13 cellular contexts compared by ENCODE assay signal in the genomic region with DNA sequence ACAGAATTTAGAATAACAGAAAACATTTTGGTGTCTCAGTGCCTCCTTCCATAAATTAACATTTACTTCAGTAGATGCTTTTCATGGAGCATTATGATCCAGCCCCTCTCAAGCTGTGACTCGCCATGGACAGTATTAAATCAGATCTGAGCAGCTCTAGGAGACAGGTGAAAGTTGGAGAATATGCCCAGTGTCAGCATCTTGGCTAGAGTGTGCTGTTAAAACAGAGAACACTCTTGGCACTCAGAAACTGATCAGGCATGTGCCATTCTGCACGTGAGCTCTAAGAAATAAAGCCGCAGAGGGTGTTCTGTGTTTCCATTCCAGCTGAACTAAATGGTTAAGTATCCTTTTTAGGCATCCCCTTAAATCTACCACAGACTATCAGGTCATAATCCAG.
DNase-seq lines count a peak whose midpoint lies in the region; ATAC-seq and TF ChIP-seq lines count a peak whose summit lies in the region.
"Had no signal": no experiment of that assay in that cellular context is flagged by ENCODE, and none has a peak within 500 bp of the region (broad histone marks: within the 10 kb centered on the region; RNA-seq: fewer than 3 reads in every experiment).

No MANE protein-coding gene starts in this region.

- TF ChIP-seq CTCF in glutamatergic neuron (IDR thresholded peaks at IDR 0.05; ENCODE audit: partially characterized antibody, unreplicated experiment), result no peak

- no peaks in the 10 kb centered on the region for H3K36me3 Mint-ChIP-seq in glutamatergic neuron (ENCODE audit: unreplicated experiment)

- H3K27me3 Mint-ChIP-seq in glutamatergic neuron (ENCODE audit: unreplicated experiment), result no peaks in the 10 kb centered on the region
- H3K27me3 Mint-ChIP-seq: activated B cell treated with CpG ODN at 0.5 μM for 24 hours had no signal

- no peak overlapping the region for H3K4me3 Mint-ChIP-seq in glutamatergic neuron (ENCODE audit: unreplicated experiment)
- H3K4me3 Mint-ChIP-seq: activated B cell treated with CpG ODN at 0.5 μM for 24 hours; activated T-cell treated with anti-CD3 and anti-CD28 coated beads, Interleukin-2, amount 50 U/mL, for 4 hours had no signal

- no peaks in the 10 kb centered on the region for H3K9me3 Mint-ChIP-seq in glutamatergic neuron (ENCODE audit: unreplicated experiment)
- H3K9me3 Mint-ChIP-seq: activated B cell treated with CpG ODN at 0.5 μM for 24 hours; activated T-cell treated with anti-CD3 and anti-CD28 coated beads, Interleukin-2, amount 50 U/mL, for 4 hours had no signal

- peaks cover 6% of the 10 kb centered on the region for H3K4me1 Mint-ChIP-seq in glutamatergic neuron (ENCODE audit: low read depth, unreplicated experiment)

- no peak overlapping the region for H3K27ac Mint-ChIP-seq in glutamatergic neuron (ENCODE audit: unreplicated experiment)
- H3K27ac Mint-ChIP-seq: activated B cell treated with CpG ODN at 0.5 μM for 24 hours had no signal

- DNase-seq in DMS79 treated with DMSO at 0.1 percent for 48 hours (lab: John Stamatoyannopoulos, UW) (peak; percentile 66), RPMI8226 (peak; percentile 15), islet precursor cell (peak; percentile 49), renal cortical epithelial cell (ENCODE audit: low read depth) (peak; percentile 20), glutamatergic neuron (no peak)
- DNase-seq: activated B cell treated with CpG ODN at 0.5 μM for 24 hours; activated T-cell treated with anti-CD3 and anti-CD28 coated beads, Interleukin-2, amount 50 U/mL, for 4 hours; kidney; SHP77 treated with DMSO at 0.1 percent for 48 hours had no signal

- ATAC-seq in GM21515 (IDR thresholded peaks at IDR 0.05; ENCODE audit: unreplicated experiment), result no peak
- ATAC-seq in HG03025 (IDR thresholded peaks at IDR 0.05; ENCODE audit: low FRiP score, unreplicated experiment), result no peak
- no peak for ATAC-seq in GM21423 (IDR thresholded peaks at IDR 0.05; ENCODE audit: unreplicated experiment)
- ATAC-seq: activated T-cell treated with anti-CD3 and anti-CD28 coated beads, Interleukin-2, amount 50 U/mL, for 4 hours; HCT116 had no signal
